Comparison of ENCODE assay signal across 1 cellular context in the genomic region with DNA sequence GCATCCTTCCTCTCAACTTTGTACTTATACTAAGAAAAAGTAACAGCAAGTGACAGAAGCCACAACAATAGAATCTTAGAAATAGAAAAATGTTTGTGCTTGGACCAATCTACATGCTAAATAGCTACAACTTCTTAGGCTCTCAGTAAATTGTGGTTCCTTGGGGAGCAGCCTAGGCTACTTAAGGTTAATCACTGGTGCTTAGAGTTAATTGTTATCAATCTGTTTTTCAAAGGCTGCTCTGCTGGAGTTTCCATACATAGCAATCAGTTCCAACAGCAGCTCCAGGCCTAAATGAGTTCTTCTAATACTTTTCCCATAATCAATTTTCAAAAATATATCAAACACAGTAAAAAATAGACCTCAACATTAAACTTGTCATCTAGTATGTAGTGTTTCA.
TF ChIP-seq lines count a peak whose summit lies in the region.

No MANE protein-coding gene starts in this region.

TF ChIP-seq in GM23338, 12 proteins besides CTCF, POLR2A, EP300 and RAD21 (continued from another document):
- TF ChIP-seq, protein P1, sequence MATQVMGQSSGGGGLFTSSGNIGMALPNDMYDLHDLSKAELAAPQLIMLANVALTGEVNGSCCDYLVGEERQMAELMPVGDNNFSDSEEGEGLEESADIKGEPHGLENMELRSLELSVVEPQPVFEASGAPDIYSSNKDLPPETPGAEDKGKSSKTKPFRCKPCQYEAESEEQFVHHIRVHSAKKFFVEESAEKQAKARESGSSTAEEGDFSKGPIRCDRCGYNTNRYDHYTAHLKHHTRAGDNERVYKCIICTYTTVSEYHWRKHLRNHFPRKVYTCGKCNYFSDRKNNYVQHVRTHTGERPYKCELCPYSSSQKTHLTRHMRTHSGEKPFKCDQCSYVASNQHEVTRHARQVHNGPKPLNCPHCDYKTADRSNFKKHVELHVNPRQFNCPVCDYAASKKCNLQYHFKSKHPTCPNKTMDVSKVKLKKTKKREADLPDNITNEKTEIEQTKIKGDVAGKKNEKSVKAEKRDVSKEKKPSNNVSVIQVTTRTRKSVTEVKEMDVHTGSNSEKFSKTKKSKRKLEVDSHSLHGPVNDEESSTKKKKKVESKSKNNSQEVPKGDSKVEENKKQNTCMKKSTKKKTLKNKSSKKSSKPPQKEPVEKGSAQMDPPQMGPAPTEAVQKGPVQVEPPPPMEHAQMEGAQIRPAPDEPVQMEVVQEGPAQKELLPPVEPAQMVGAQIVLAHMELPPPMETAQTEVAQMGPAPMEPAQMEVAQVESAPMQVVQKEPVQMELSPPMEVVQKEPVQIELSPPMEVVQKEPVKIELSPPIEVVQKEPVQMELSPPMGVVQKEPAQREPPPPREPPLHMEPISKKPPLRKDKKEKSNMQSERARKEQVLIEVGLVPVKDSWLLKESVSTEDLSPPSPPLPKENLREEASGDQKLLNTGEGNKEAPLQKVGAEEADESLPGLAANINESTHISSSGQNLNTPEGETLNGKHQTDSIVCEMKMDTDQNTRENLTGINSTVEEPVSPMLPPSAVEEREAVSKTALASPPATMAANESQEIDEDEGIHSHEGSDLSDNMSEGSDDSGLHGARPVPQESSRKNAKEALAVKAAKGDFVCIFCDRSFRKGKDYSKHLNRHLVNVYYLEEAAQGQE (IDR thresholded peaks at IDR 0.05; ENCODE audit: unreplicated experiment) = no peak
- TF ChIP-seq NANOG (IDR thresholded peaks at IDR 0.05; ENCODE audit: borderline replicate concordance) = peak; percentile 100
